40 cellular contexts compared by ENCODE assay signal in the genomic region with DNA sequence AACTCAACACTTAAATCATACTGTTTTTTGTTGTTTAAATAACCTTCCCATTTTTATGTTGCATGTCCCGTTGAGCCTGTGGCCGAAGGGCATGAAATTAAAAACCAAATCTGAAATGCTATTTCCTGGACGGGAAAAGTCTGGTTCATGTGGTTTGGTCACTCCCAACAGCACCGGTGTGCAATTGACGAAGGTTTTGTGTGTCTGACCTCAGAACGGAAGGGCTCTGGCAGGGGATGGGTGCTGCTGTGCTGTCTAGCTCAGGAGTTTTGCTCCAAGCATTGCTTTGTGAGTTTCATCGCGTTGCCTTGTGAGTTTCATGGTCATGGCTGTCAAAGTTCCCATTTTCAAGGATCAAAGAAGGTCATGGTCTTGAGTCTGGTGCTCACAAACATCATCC.
"Had no signal": no experiment of that assay in that cellular context is flagged by ENCODE, and none has a peak within 500 bp of the region (broad histone marks: within the 10 kb centered on the region; RNA-seq: fewer than 3 reads in every experiment).

No MANE protein-coding gene starts in this region.

- H3K27me3 Mint-ChIP-seq: activated B cell treated with CpG ODN at 0.5 μM for 24 hours; activated CD4-positive, alpha-beta memory T cell treated with anti-CD3 and anti-CD28 coated beads for 36 hours had no signal

- H3K4me3 ChIP-seq: adrenal gland, body of pancreas, breast epithelium, Peyer's patch had no signal

- H3K4me1 ChIP-seq: adrenal gland, body of pancreas, breast epithelium, Peyer's patch had no signal

- H3K9me3 ChIP-seq: adrenal gland, body of pancreas, breast epithelium, Peyer's patch had no signal

- H3K27me3 ChIP-seq: adrenal gland, body of pancreas, breast epithelium, Peyer's patch had no signal

- H3K36me3 Mint-ChIP-seq: activated CD4-positive, alpha-beta memory T cell treated with anti-CD3 and anti-CD28 coated beads for 36 hours had no signal

- H3K9me3 Mint-ChIP-seq: activated B cell treated with CpG ODN at 0.5 μM for 24 hours; activated CD4-positive, alpha-beta memory T cell treated with anti-CD3 and anti-CD28 coated beads for 36 hours; activated naive CD4-positive, alpha-beta T cell treated with anti-CD3 and anti-CD28 coated beads for 36 hours; activated naive CD4-positive, alpha-beta T cell treated with anti-CD3 and anti-CD28 coated beads, Interleukin-2, amount 50 U/mL, for 72 hours; activated T-cell treated with anti-CD3 and anti-CD28 coated beads, Interleukin-2, amount 50 U/mL, for 4 hours; activated T-helper 1 cell treated with anti-CD3 and anti-CD28 coated beads, Interleukin-12 subunit alpha, Interleukin-12 subunit beta, Interleukin-2, Interleukin-4 antibody, amounts not matched to agents 30 ng/mL and 10 ng/mL and 1 ng/mL, durations not matched to agents 14 hours and 24 hours and 36 hours had no signal

- H3K4me3 Mint-ChIP-seq: activated B cell treated with CpG ODN at 0.5 μM for 24 hours; activated CD4-positive, alpha-beta memory T cell treated with anti-CD3 and anti-CD28 coated beads for 36 hours; activated naive CD4-positive, alpha-beta T cell treated with anti-CD3 and anti-CD28 coated beads for 36 hours; activated T-cell treated with anti-CD3 and anti-CD28 coated beads, Interleukin-2, amount 50 U/mL, for 4 hours; activated T-helper 1 cell treated with anti-CD3 and anti-CD28 coated beads, Interleukin-12 subunit alpha, Interleukin-12 subunit beta, Interleukin-2, Interleukin-4 antibody, amounts not matched to agents 30 ng/mL and 10 ng/mL and 1 ng/mL, durations not matched to agents 14 hours and 24 hours and 36 hours had no signal

- ATAC-seq: activated naive CD4-positive, alpha-beta T cell treated with anti-CD3 and anti-CD28 coated beads, Interleukin-2, amount 50 U/mL, for 72 hours; activated T-cell treated with anti-CD3 and anti-CD28 coated beads, Interleukin-2, amount 50 U/mL, for 4 hours; body of pancreas; PC-3; Right ventricle myocardium inferior; SK-N-SH treated with all-trans-retinoic acid at 6 μM for 48 hours had no signal

- H3K27ac ChIP-seq: adrenal gland, body of pancreas, breast epithelium, Peyer's patch, RWPE1, VCaP had no signal

- DNase-seq: activated B cell treated with CpG ODN at 0.5 μM for 24 hours; activated CD4-positive, alpha-beta memory T cell treated with anti-CD3 and anti-CD28 coated beads for 36 hours; activated CD4-positive, alpha-beta T cell treated with anti-CD3 and anti-CD28 coated beads for 4 hours; activated CD4-positive, alpha-beta T cell treated with anti-CD3 and anti-CD28 coated beads, Interleukin-2, amount 50 U/mL, for 1 hour; activated CD4-positive, CD25-positive, alpha-beta regulatory T cell treated with anti-CD3 and anti-CD28 coated beads, Interleukin-2, amount 50 U/mL, for 72 hours; activated CD8-positive, alpha-beta memory T cell treated with anti-CD3 and anti-CD28 coated beads, Interleukin-2, amount 50 U/mL, for 4 hours; activated gamma-delta T cell treated with Interleukin-2 at 50 U/mL for 16 hours; activated naive CD4-positive, alpha-beta T cell treated with anti-CD3 and anti-CD28 coated beads for 36 hours; activated T-cell treated with anti-CD3 and anti-CD28 coated beads for 4 hours; activated T-cell treated with anti-CD3 and anti-CD28 coated beads, Interleukin-2, amount 50 U/mL, for 4 hours; adrenal gland; body of pancreas; Kasumi-1; KG1; MM.1S; MV-4-11; NCI-H1092 treated with DMSO at 0.1 percent for 48 hours; NCI-H1417; NCI-H146; NCI-H187; NCI-H2029 treated with DMSO at 0.1 percent for 48 hours; NCI-H2107; NCI-H2171; NCI-H2227 treated with DMSO at 0.1 percent for 48 hours; NCI-H446; NCI-H524 treated with DMSO at 0.1 percent for 48 hours; NK-92 treated with Interleukin-12 subunit alpha and Interleukin-12 subunit beta, amount 100 ng/mL, for 24 hours; PC-3; Peyer's patch; SIG-M5; T-helper 1 cell; T-helper 2 cell; T-helper 9 cell had no signal

- H3K36me3 ChIP-seq: adrenal gland, breast epithelium, Peyer's patch had no signal

- H3K27ac Mint-ChIP-seq: activated B cell treated with CpG ODN at 0.5 μM for 24 hours; activated CD4-positive, alpha-beta memory T cell treated with anti-CD3 and anti-CD28 coated beads for 36 hours; activated naive CD4-positive, alpha-beta T cell treated with anti-CD3 and anti-CD28 coated beads for 36 hours had no signal
